Comparison of ENCODE assay signal across 22 cellular contexts in genomic region chrX:139200793-139201192, GRCh38.
DNase-seq lines count a peak whose midpoint lies in the region; ATAC-seq and TF ChIP-seq lines count a peak whose summit lies in the region.
"Had no signal": no experiment of that assay in that cellular context is flagged by ENCODE, and none has a peak within 500 bp of the region (broad histone marks: within the 10 kb centered on the region; RNA-seq: fewer than 3 reads in every experiment).

No MANE protein-coding gene starts in this region.

- DNase-seq in AG09319 (ENCODE audit: extremely low read depth, low read depth) = peak; percentile 37
- peak; percentile 89 for DNase-seq in LNCaP clone FGC (ENCODE audit: low read depth)
- DNase-seq in astrocyte of the hippocampus (ENCODE audit: low read depth, low spot score) = peak; percentile 26
- DNase-seq in hepatocyte (ENCODE audit: low spot score) = peak; percentile 18
- no peak for DNase-seq in mesothelial cell of epicardium (ENCODE audit: low spot score in 2 of 2, unreplicated experiment in 2 of 2)
- no peak for DNase-seq in left lobe of liver (ENCODE audit: low spot score)
- no peak for DNase-seq in NCI-H510A treated with DMSO at 0.1 percent for 48 hours (lab: John Stamatoyannopoulos, UW)
- no peak for DNase-seq in BE2C
- DNase-seq: ACHN; activated CD4-positive, alpha-beta T cell treated with anti-CD3 and anti-CD28 coated beads, Interleukin-2, amount 50 U/mL, for 48 hours; activated naive CD4-positive, alpha-beta T cell treated with anti-CD3 and anti-CD28 coated beads, Interleukin-2, amount 10 ng/mL, durations not matched to agents 7 days and 5 days; CD4-positive, alpha-beta memory T cell; H7; Karpas-422; left lung; NCI-H146; NCI-H2227 treated with DMSO at 0.1 percent for 48 hours; stimulated activated CD4-positive, alpha-beta T cell treated with anti-CD3 and anti-CD28 coated beads, Interleukin-2, amount 100 ng/mL, for 24 hours; upper lobe of right lung; WERI-Rb-1 had no signal

- no peaks in the 10 kb centered on the region for H4K20me1 ChIP-seq in hepatocyte (ENCODE audit: insufficient read depth, poor library complexity, severe bottlenecking)

- H3K4me1 Mint-ChIP-seq in mesothelial cell of epicardium = peaks cover 17% of the 10 kb centered on the region

- no peaks in the 10 kb centered on the region for H3K36me3 Mint-ChIP-seq in mesothelial cell of epicardium
- H3K36me3 Mint-ChIP-seq: activated naive CD4-positive, alpha-beta T cell treated with anti-CD3 and anti-CD28 coated beads, Interleukin-2, amount 10 ng/mL, durations not matched to agents 7 days and 5 days; CD4-positive, alpha-beta memory T cell had no signal

- no peaks in the 10 kb centered on the region for H3K9me2 ChIP-seq in hepatocyte (replicated peaks; ENCODE audit: insufficient read depth)

- ATAC-seq in left lobe of liver = no peak
- ATAC-seq: left lung, upper lobe of right lung had no signal

- H3K27ac ChIP-seq in hepatocyte = peak overlapping the region; percentile 54
- H3K27ac ChIP-seq: left lung, upper lobe of right lung, WERI-Rb-1 had no signal

- no peaks in the 10 kb centered on the region for H3K79me2 ChIP-seq in hepatocyte

- peak overlapping the region; percentile 29; the same call in 1 of the 2 replicates for H3K4me3 ChIP-seq in LNCaP clone FGC (ENCODE audit: low read depth, low read length)
- H3K4me3 ChIP-seq in hepatocyte = no peak overlapping the region
- no peak overlapping the region for H3K4me3 ChIP-seq in BE2C (ENCODE audit: low read depth, low read length)
- H3K4me3 ChIP-seq: left lung, upper lobe of right lung had no signal

- H3K4me2 ChIP-seq in hepatocyte = peak overlapping the region; percentile 9

- TF ChIP-seq CTCF in AG09319 (IDR thresholded peaks at IDR 0.05; ENCODE audit: low read depth, low read length) (no peak), LNCaP clone FGC (IDR thresholded peaks at IDR 0.05; ENCODE audit: control insufficient read depth, extremely low read depth, insufficient read depth) (no peak), hepatocyte (IDR thresholded peaks at IDR 0.05; ENCODE audit: poor library complexity) (no peak), mesothelial cell of epicardium (IDR thresholded peaks at IDR 0.05; ENCODE audit: unreplicated experiment) (no peak), BE2C (IDR thresholded peaks at IDR 0.05; ENCODE audit: low read depth, low read length) (no peak)

- H3K9me3 ChIP-seq in hepatocyte (ENCODE audit: low read depth) (no peaks in the 10 kb centered on the region), BE2C (no peaks in the 10 kb centered on the region)
- H3K9me3 ChIP-seq: left lung, upper lobe of right lung had no signal

- peaks cover 93% of the 10 kb centered on the region for H3K27me3 Mint-ChIP-seq in mesothelial cell of epicardium (ENCODE audit: low read depth)

- H3K4me1 ChIP-seq in hepatocyte (ENCODE audit: insufficient read depth) = no peaks in the 10 kb centered on the region
- no peaks in the 10 kb centered on the region for H3K4me1 ChIP-seq in BE2C
- H3K4me1 ChIP-seq: upper lobe of right lung had no signal

- no peak overlapping the region for H2AFZ ChIP-seq in hepatocyte

- no peak overlapping the region for H3K4me3 Mint-ChIP-seq in mesothelial cell of epicardium
- H3K4me3 Mint-ChIP-seq: activated naive CD4-positive, alpha-beta T cell treated with anti-CD3 and anti-CD28 coated beads, Interleukin-2, amount 10 ng/mL, durations not matched to agents 7 days and 5 days; CD4-positive, alpha-beta memory T cell; stimulated activated naive CD8-positive, alpha-beta T cell treated with anti-CD3 and anti-CD28 coated beads, Interleukin-15, Interleukin-2, amounts not matched to agents 100 ng/mL and 50 ng/mL, for 24 hours; T-helper 1 cell treated with Interleukin-12 subunit alpha and Interleukin-12 subunit beta and Interleukin-4 antibody, amounts not matched to agents 30 μg/mL and 1 μg/mL, for 36 hours had no signal

- no peaks in the 10 kb centered on the region for H3K9me3 Mint-ChIP-seq in mesothelial cell of epicardium
- H3K9me3 Mint-ChIP-seq: activated naive CD4-positive, alpha-beta T cell treated with anti-CD3 and anti-CD28 coated beads, Interleukin-2, amount 10 ng/mL, durations not matched to agents 7 days and 5 days; stimulated activated naive CD8-positive, alpha-beta T cell treated with anti-CD3 and anti-CD28 coated beads, Interleukin-15, Interleukin-2, amounts not matched to agents 100 ng/mL and 50 ng/mL, for 24 hours; T-helper 1 cell treated with Interleukin-12 subunit alpha and Interleukin-12 subunit beta and Interleukin-4 antibody, amounts not matched to agents 30 μg/mL and 1 μg/mL, for 36 hours had no signal

- 54% methylated on average over 6 of the region's 6 CpGs for WGBS in hepatocyte (ENCODE audit: low lambda C conversion rate, missing lambda C conversion rate)

- H3K27ac Mint-ChIP-seq in mesothelial cell of epicardium = no peak overlapping the region
- H3K27ac Mint-ChIP-seq: activated naive CD4-positive, alpha-beta T cell treated with anti-CD3 and anti-CD28 coated beads, Interleukin-2, amount 10 ng/mL, durations not matched to agents 7 days and 5 days; CD4-positive, alpha-beta memory T cell; stimulated activated naive CD8-positive, alpha-beta T cell treated with anti-CD3 and anti-CD28 coated beads, Interleukin-15, Interleukin-2, amounts not matched to agents 100 ng/mL and 50 ng/mL, for 24 hours; T-helper 1 cell treated with Interleukin-12 subunit alpha and Interleukin-12 subunit beta and Interleukin-4 antibody, amounts not matched to agents 30 μg/mL and 1 μg/mL, for 36 hours had no signal

- peaks cover 8% of the 10 kb centered on the region for H3K27me3 ChIP-seq in hepatocyte
- peaks cover 17% of the 10 kb centered on the region for H3K27me3 ChIP-seq in BE2C
- H3K27me3 ChIP-seq: upper lobe of right lung had no signal

- no peaks in the 10 kb centered on the region for H3K36me3 ChIP-seq in hepatocyte (replicated peaks; ENCODE audit: insufficient read depth, low read depth)
- H3K36me3 ChIP-seq in BE2C = no peaks in the 10 kb centered on the region
- H3K36me3 ChIP-seq: left lung, upper lobe of right lung, WERI-Rb-1 had no signal

Comparison
In these comparisons a context has a peak if more than half of its experiments do, and no peak if none do; other contexts are left out.
1. DNase-seq: peak in AG09319 (single experiment), LNCaP clone FGC (single experiment), astrocyte of the hippocampus (single experiment) and hepatocyte (single experiment); none in mesothelial cell of epicardium (0 of 2), left lobe of liver (single experiment), NCI-H510A treated with DMSO at 0.1 percent for 48 hours (single experiment) and BE2C (single experiment).